In genomic region chr17:44149750-44150329, GRCh38 we compare ENCODE assay signal across 14 cellular contexts. TPM values are rescaled to one million over a fixed set of nuclear protein-coding genes. Genes with fewer than 3 reads are reported as not detected.
DNase-seq lines count a peak whose midpoint lies in the region; ATAC-seq and TF ChIP-seq lines count a peak whose summit lies in the region.
"Had no signal": no experiment of that assay in that cellular context is flagged by ENCODE, and none has a peak within 500 bp of the region (broad histone marks: within the 10 kb centered on the region; RNA-seq: fewer than 3 reads in every experiment).

No MANE protein-coding gene starts in this region.

- WGBS in transverse colon (ENCODE audit: low coverage in 1 of 2), 2 donors = 96 to 97% methylated on average over 3 to 4 of the region's 4 CpGs

- H3K9ac ChIP-seq in Loucy (ENCODE audit: low read depth, low read length, poor library complexity, severe bottlenecking) (peak overlapping the region; percentile 21), MM.1S (ENCODE audit: low read length) (no peak overlapping the region)

- H3K4me2 ChIP-seq in Loucy (ENCODE audit: low read depth, low read length, poor library complexity, severe bottlenecking) = peak overlapping the region; percentile 55
- H3K4me2 ChIP-seq in MM.1S (ENCODE audit: low read depth, low read length) = no peak overlapping the region

- H3K27me3 ChIP-seq in left ventricle myocardium inferior (ENCODE audit: low read depth) (no peaks in the 10 kb centered on the region), Loucy (ENCODE audit: insufficient read depth, low read length, poor library complexity, severe bottlenecking) (no peaks in the 10 kb centered on the region), transverse colon (no peaks in the 10 kb centered on the region), MM.1S (replicated peaks; ENCODE audit: insufficient read depth, low read length) (no peaks in the 10 kb centered on the region)
- H3K27me3 ChIP-seq: Peyer's patch had no signal

- H3K4me1 ChIP-seq in left ventricle myocardium inferior (peaks cover 36% of the 10 kb centered on the region), Loucy (ENCODE audit: insufficient read depth, low read length, poor library complexity, severe bottlenecking) (peaks cover 21% of the 10 kb centered on the region), transverse colon (no peaks in the 10 kb centered on the region), MM.1S (ENCODE audit: low read length) (no peaks in the 10 kb centered on the region)
- H3K4me1 ChIP-seq: HAP-1, Peyer's patch had no signal

- no peak for TF ChIP-seq POLR2A in transverse colon (IDR thresholded peaks at IDR 0.05)

- H3K4me3 Mint-ChIP-seq in dendritic cell treated with granulocyte-macrophage colony-stimulating factor and Interleukin-4, amounts not matched to agents 40 ng/mL and 50 ng/mL, for 4 days = no peak overlapping the region

- H3F3A ChIP-seq in Loucy (ENCODE audit: low read depth) (no peaks in the 10 kb centered on the region), MM.1S (ENCODE audit: insufficient read depth, low read length) (no peaks in the 10 kb centered on the region)

- H3K9me2 ChIP-seq in Loucy (replicated peaks; ENCODE audit: low read depth, low read length) (no peaks in the 10 kb centered on the region), MM.1S (replicated peaks; ENCODE audit: insufficient read depth, low read length) (no peaks in the 10 kb centered on the region)

- peak overlapping the region; percentile 8 for H3K27ac Mint-ChIP-seq in dendritic cell treated with granulocyte-macrophage colony-stimulating factor and Interleukin-4, amounts not matched to agents 40 ng/mL and 50 ng/mL, for 4 days

- H3K36me3 ChIP-seq in left ventricle myocardium inferior (no peaks in the 10 kb centered on the region), Loucy (ENCODE audit: insufficient read depth, low read length) (peaks cover 35% of the 10 kb centered on the region; the same call in 1 of the 2 replicates), transverse colon (no peaks in the 10 kb centered on the region), MM.1S (replicated peaks; ENCODE audit: insufficient read depth, low read length) (no peaks in the 10 kb centered on the region; the same call in 1 of the 2 replicates)
- H3K36me3 ChIP-seq: Peyer's patch had no signal

- H4K20me1 ChIP-seq in Loucy (ENCODE audit: insufficient read depth, low read length, poor library complexity, severe bottlenecking) = peaks cover 4% of the 10 kb centered on the region
- H4K20me1 ChIP-seq in MM.1S (ENCODE audit: insufficient read depth, low read length) = no peaks in the 10 kb centered on the region

- peaks cover 37% of the 10 kb centered on the region for H3K4me1 Mint-ChIP-seq in dendritic cell treated with granulocyte-macrophage colony-stimulating factor and Interleukin-4, amounts not matched to agents 40 ng/mL and 50 ng/mL, for 4 days (ENCODE audit: low read depth)

- no peak for ATAC-seq in Right ventricle myocardium inferior
- ATAC-seq in GM19324 (IDR thresholded peaks at IDR 0.05; ENCODE audit: low FRiP score, unreplicated experiment) = no peak

- H3K27me3 Mint-ChIP-seq in dendritic cell treated with granulocyte-macrophage colony-stimulating factor and Interleukin-4, amounts not matched to agents 40 ng/mL and 50 ng/mL, for 4 days = no peaks in the 10 kb centered on the region

- TF ChIP-seq CTCF in left ventricle myocardium inferior (IDR thresholded peaks at IDR 0.05; ENCODE audit: borderline replicate concordance) = no peak
- no peak for TF ChIP-seq CTCF in Loucy (conservative IDR thresholded peaks at IDR 0.05; ENCODE audit: low read length)
- no peak for TF ChIP-seq CTCF in transverse colon (IDR thresholded peaks at IDR 0.05)
- no peak for TF ChIP-seq CTCF in MM.1S (IDR thresholded peaks at IDR 0.05; ENCODE audit: low read length)

- no peaks in the 10 kb centered on the region for H3K9me3 Mint-ChIP-seq in dendritic cell treated with granulocyte-macrophage colony-stimulating factor and Interleukin-4, amounts not matched to agents 40 ng/mL and 50 ng/mL, for 4 days

- intact Hi-C loops in Right ventricle myocardium inferior (cut with DNase I) = no loop called here
- intact Hi-C loops in left ventricle myocardium inferior (cut with micrococcal nuclease) = no loop called here
- intact Hi-C loops in dendritic cell treated with granulocyte-macrophage colony-stimulating factor and Interleukin-4, amounts not matched to agents 40 ng/mL and 50 ng/mL, for 4 days (cut with micrococcal nuclease) = no loop called here
- intact Hi-C loops in transverse colon (cut with DNase I; ENCODE audit: low total_unique reads) = no loop called here

- H3K79me2 ChIP-seq in Loucy (ENCODE audit: insufficient read depth, low read length) (peaks cover 48% of the 10 kb centered on the region), MM.1S (ENCODE audit: low read length) (peaks cover 36% of the 10 kb centered on the region)

- TF ChIP-seq EP300 in transverse colon (IDR thresholded peaks at IDR 0.05; ENCODE audit: low read depth) = no peak

- no peak overlapping the region for H2AFZ ChIP-seq in Loucy (ENCODE audit: low read length)
- H2AFZ ChIP-seq in MM.1S (ENCODE audit: low read length) = no peak overlapping the region

- H3K27ac ChIP-seq in left ventricle myocardium inferior (replicated peaks) = no peak overlapping the region
- H3K27ac ChIP-seq in transverse colon = no peak overlapping the region
- no peak overlapping the region for H3K27ac ChIP-seq in MM.1S (ENCODE audit: low read length)
- H3K27ac ChIP-seq: Peyer's patch had no signal

- DNase-seq in Right ventricle myocardium inferior (ENCODE audit: missing footprints) (peak; percentile 9), left ventricle myocardium inferior (no peak), transverse colon (no peak), MM.1S (no peak)
- DNase-seq: NCI-H1105, NCI-H187, NCI-H446, NCI-H774, Peyer's patch, SHP77 treated with DMSO at 0.1 percent for 48 hours had no signal

- H3K9me3 ChIP-seq in left ventricle myocardium inferior (replicated peaks) = no peaks in the 10 kb centered on the region
- H3K9me3 ChIP-seq in Loucy (ENCODE audit: insufficient read depth, low read depth, low read length) = no peaks in the 10 kb centered on the region
- no peaks in the 10 kb centered on the region for H3K9me3 ChIP-seq in transverse colon
- no peaks in the 10 kb centered on the region for H3K9me3 ChIP-seq in MM.1S (replicated peaks; ENCODE audit: insufficient read depth, low read length)
- H3K9me3 ChIP-seq: HAP-1, Peyer's patch had no signal

- no peaks in the 10 kb centered on the region for H3K36me3 Mint-ChIP-seq in dendritic cell treated with granulocyte-macrophage colony-stimulating factor and Interleukin-4, amounts not matched to agents 40 ng/mL and 50 ng/mL, for 4 days (ENCODE audit: low read depth)

- in situ Hi-C loops in transverse colon (cut with MboI; ENCODE audit: low pct_ligation_motif_present in 1 of 4, low pct_unique_long_range_greater_than_20kb in 1 of 4, low sequenced_read_pairs in 3 of 4) = loop anchor here in 2 of 4 donors (25.0 kb wide), 2 partner anchors 88 to 213 kb away; partner anchors contain the start of genes G6PC3 (in 1 of the 2), LSM12 (in 1 of the 2) and PPY (in 1 of the 2)

- no peak overlapping the region for H3K4me3 ChIP-seq in left ventricle myocardium inferior
- no peak overlapping the region for H3K4me3 ChIP-seq in Loucy (ENCODE audit: low read length, poor library complexity, severe bottlenecking)
- H3K4me3 ChIP-seq in transverse colon = no peak overlapping the region
- H3K4me3 ChIP-seq in MM.1S (ENCODE audit: low read length) = no peak overlapping the region
- H3K4me3 ChIP-seq: HAP-1, Peyer's patch had no signal

RNA-seq across cellular contexts. Expression of gene HROB, which starts 8.1 kb away (rescaled TPM):
- total RNA-seq in Right ventricle myocardium inferior (2.0 TPM), left ventricle myocardium inferior (0.27 TPM), transverse colon (10 to 100 TPM in 2 of 4 donors, under 1 TPM in 2; 0.32 to 16.9 (median 8.5) TPM)

RNA-seq across cellular contexts. Expression of gene ASB16, which starts 20.7 kb away (rescaled TPM):
- 14.5 TPM for total RNA-seq in Right ventricle myocardium inferior
- 12.9 TPM for total RNA-seq in left ventricle myocardium inferior
- 1 to 10 TPM in 2 of 4 donors, not detected in 2; 1.2 to 2.6 TPM for total RNA-seq in transverse colon

RNA-seq across cellular contexts. Expression of gene HDAC5, which starts 26.4 kb away (rescaled TPM):
- 67.5 TPM for total RNA-seq in Right ventricle myocardium inferior
- 62.6 TPM for total RNA-seq in left ventricle myocardium inferior
- 100 to 1,000 TPM in 1 of 4 donors, 10 to 100 TPM in 3; 45.3 to 182 (median 70.8) TPM for total RNA-seq in transverse colon

RNA-seq across cellular contexts. Expression of gene TMUB2, which starts 36.9 kb away (rescaled TPM):
- total RNA-seq in Right ventricle myocardium inferior (20.8 TPM), left ventricle myocardium inferior (20.9 TPM), transverse colon (10 to 100 TPM; 53.4 to 70.5 (median 60.6) TPM)

RNA-seq across cellular contexts. Expression of gene ATXN7L3, which starts 49.8 kb away (rescaled TPM):
- 40.8 TPM for total RNA-seq in Right ventricle myocardium inferior
- 28.7 TPM for total RNA-seq in left ventricle myocardium inferior
- total RNA-seq in transverse colon = 10 to 100 TPM; 44.1 to 77.4 (median 52.3) TPM
